ENCODE assay signal across 22 cellular contexts in genomic region chr4:99504804-99505502, GRCh38. TPM values are rescaled to one million over a fixed set of nuclear protein-coding genes. Genes with fewer than 3 reads are reported as not detected.
A peak's percentile ranks its signal among the peaks of the same experiment; 100 is the strongest.
DNase-seq lines count a peak whose midpoint lies in the region; ATAC-seq and TF ChIP-seq lines count a peak whose summit lies in the region.
"Had no signal": no experiment of that assay in that cellular context is flagged by ENCODE, and none has a peak within 500 bp of the region (broad histone marks: within the 10 kb centered on the region; RNA-seq: fewer than 3 reads in every experiment).

No MANE protein-coding gene starts in this region.

- intact Hi-C loops in posterior vena cava (cut with DNase I) = no loop called here

- H3K36me3 ChIP-seq in DND-41 (ENCODE audit: insufficient read depth, low read length) = no peaks in the 10 kb centered on the region
- H3K36me3 ChIP-seq: heart right ventricle, thoracic aorta had no signal

- H3K4me1 Mint-ChIP-seq in mesothelial cell of epicardium = no peaks in the 10 kb centered on the region

- H3K9ac ChIP-seq in DND-41 (ENCODE audit: low read depth, low read length) = no peak overlapping the region; the same call in 1 of the 2 replicates

- no peaks in the 10 kb centered on the region for H3K79me2 ChIP-seq in DND-41 (ENCODE audit: insufficient read depth, low read length)

- DNase-seq in NCI-H345 (lab: John Stamatoyannopoulos, UW) (peak; percentile 11), NCI-H345 treated with DMSO at 0.1 percent for 48 hours (lab: John Stamatoyannopoulos, UW; ENCODE audit: unreplicated experiment) (no peak), DND-41 (peak; percentile 84), NCI-H524 (lab: John Stamatoyannopoulos, UW) (peak; percentile 1 to 60), foreskin keratinocyte (peak; percentile 12 to 40), mesothelial cell of epicardium (ENCODE audit: low spot score in 2 of 2, unreplicated experiment in 2 of 2) (no peak), posterior vena cava (ENCODE audit: low spot score) (no peak)
- DNase-seq: CD4-positive, CD25-positive, alpha-beta regulatory T cell; heart right ventricle; NCI-H1694 treated with DMSO at 0.1 percent for 48 hours; NCI-H526 treated with DMSO at 0.1 percent for 48 hours; occipital lobe; PC-9; right cardiac atrium had no signal

- H3K4me3 ChIP-seq in DND-41 (ENCODE audit: low read depth in 1 of 2, low read length in 2 of 2) = no peak overlapping the region
- H3K4me3 ChIP-seq: coronary artery, heart right ventricle, PC-9, thoracic aorta had no signal

- TF ChIP-seq CTCF in DND-41 (IDR thresholded peaks at IDR 0.05; ENCODE audit: borderline replicate concordance, extremely low read depth, low read length, poor library complexity, severe bottlenecking) = peak; percentile 53
- no peak for TF ChIP-seq CTCF in foreskin keratinocyte (conservative IDR thresholded peaks at IDR 0.05)
- TF ChIP-seq CTCF in mesothelial cell of epicardium (IDR thresholded peaks at IDR 0.05; ENCODE audit: unreplicated experiment) = no peak

- H3K27ac Mint-ChIP-seq in mesothelial cell of epicardium = no peak overlapping the region
- H3K27ac Mint-ChIP-seq: activated T-helper 2 cell treated with anti-CD3 and anti-CD28 coated beads, Interferon-gamma antibody, Interleukin-2, Interleukin-4, amounts not matched to agents 10 μg/mL and 5 μg/mL and 100 μg/mL, durations not matched to agents 14 hours and 24 hours and 36 hours; CD4-positive, CD25-positive, alpha-beta regulatory T cell had no signal

- H3K9me3 ChIP-seq in DND-41 (ENCODE audit: insufficient read depth, low read length, severe bottlenecking) = no peaks in the 10 kb centered on the region
- H3K9me3 ChIP-seq: thoracic aorta had no signal

- 0 out of 2 replicates have a peak overlapping the region, but pooled peaks have one; percentile 12 for H3K4me2 ChIP-seq in DND-41 (ENCODE audit: insufficient read depth, low read length)
- H3K4me2 ChIP-seq: PC-9 had no signal

- H3K27me3 ChIP-seq in DND-41 (ENCODE audit: insufficient read depth, low read length, poor library complexity) = no peaks in the 10 kb centered on the region
- peaks cover 13% of the 10 kb centered on the region for H3K27me3 ChIP-seq in foreskin keratinocyte
- H3K27me3 ChIP-seq: heart right ventricle had no signal

- no peaks in the 10 kb centered on the region for H4K20me1 ChIP-seq in DND-41 (ENCODE audit: insufficient read depth, low read length)

- H3K4me1 ChIP-seq in DND-41 (ENCODE audit: insufficient read depth, low read length) (peaks cover 45% of the 10 kb centered on the region), foreskin keratinocyte (peaks cover 15% of the 10 kb centered on the region)
- H3K4me1 ChIP-seq: heart right ventricle had no signal

- H3K27ac ChIP-seq in DND-41 (ENCODE audit: low read length) (peak overlapping the region; percentile 71), foreskin keratinocyte (no peak overlapping the region)
- H3K27ac ChIP-seq: coronary artery, heart right ventricle, PC-9, thoracic aorta had no signal

- H3K27me3 Mint-ChIP-seq in mesothelial cell of epicardium (ENCODE audit: low read depth) = peaks cover 5% of the 10 kb centered on the region
- H3K27me3 Mint-ChIP-seq: brain; CD4-positive, CD25-positive, alpha-beta regulatory T cell had no signal

- no peak overlapping the region for H3K4me3 Mint-ChIP-seq in mesothelial cell of epicardium
- H3K4me3 Mint-ChIP-seq: brain; CD4-positive, CD25-positive, alpha-beta regulatory T cell had no signal

- no peaks in the 10 kb centered on the region for H3K36me3 Mint-ChIP-seq in mesothelial cell of epicardium
- H3K36me3 Mint-ChIP-seq: brain; CD4-positive, CD25-positive, alpha-beta regulatory T cell had no signal

- ATAC-seq in DND-41 (ENCODE audit: insufficient read depth, low read depth) (peak; percentile 76), foreskin keratinocyte (peak; percentile 25), HG03280 (IDR thresholded peaks at IDR 0.05; ENCODE audit: unreplicated experiment) (no peak)
- ATAC-seq: heart right ventricle, right cardiac atrium had no signal

- peaks cover 5% of the 10 kb centered on the region for H3K9me3 Mint-ChIP-seq in mesothelial cell of epicardium

- peak overlapping the region; percentile 29; the same call in 1 of the 2 replicates for H2AFZ ChIP-seq in DND-41 (ENCODE audit: low read depth, low read length)
- H2AFZ ChIP-seq: PC-9 had no signal

RNA-seq across cellular contexts. Expression of gene C4orf17, which starts 5.9 kb away (rescaled TPM):
- total RNA-seq in foreskin keratinocyte (not detected in 2 replicates), mesothelial cell of epicardium (not detected in 3 replicates), posterior vena cava (not detected)
- not detected in 2 replicates for polyA plus RNA-seq in foreskin keratinocyte
- total RNA-seq: activated T-helper 2 cell treated with anti-CD3 and anti-CD28 coated beads, Interferon-gamma antibody, Interleukin-2, Interleukin-4, amounts not matched to agents 10 μg/mL and 5 μg/mL and 100 μg/mL, durations not matched to agents 14 hours and 24 hours and 36 hours; CD4-positive, CD25-positive, alpha-beta regulatory T cell; heart right ventricle; HT1080; liver; occipital lobe; PC-9; right cardiac atrium; SK-MEL-5; thoracic aorta had no signal
- polyA plus RNA-seq: CD4-positive, CD25-positive, alpha-beta regulatory T cell; heart right ventricle; liver; right cardiac atrium had no signal

RNA-seq across cellular contexts. Expression of gene TRMT10A, which starts 58.9 kb away (rescaled TPM):
- total RNA-seq in foreskin keratinocyte = 5.7 and 6.1 TPM in 2 replicates
- 2.1 and 2.6 TPM in 2 replicates for polyA plus RNA-seq in foreskin keratinocyte
- 4.5 to 5.5 TPM (median 5.1 TPM) in 3 replicates for total RNA-seq in mesothelial cell of epicardium
- 1 to 10 TPM; 3.0 to 3.1 TPM for total RNA-seq in posterior vena cava

Comparison
In these comparisons a context has a peak if more than half of its experiments do, and no peak if none do; other contexts are left out.
1. DNase-seq: peak in NCI-H345 (single experiment), DND-41 (single experiment), NCI-H524 (2 of 2) and foreskin keratinocyte (2 of 2); none in NCI-H345 treated with DMSO at 0.1 percent for 48 hours (single experiment), mesothelial cell of epicardium (0 of 2) and posterior vena cava (single experiment).